ENCODE assay signal across 22 cellular contexts in genomic region chr10:69884686-69885085, GRCh38.
DNase-seq lines count a peak whose midpoint lies in the region; TF ChIP-seq lines count a peak whose summit lies in the region.
"Had no signal": no experiment of that assay in that cellular context is flagged by ENCODE, and none has a peak within 500 bp of the region (broad histone marks: within the 10 kb centered on the region; RNA-seq: fewer than 3 reads in every experiment).

No MANE protein-coding gene starts in this region.

- no peaks in the 10 kb centered on the region for H3K36me3 Mint-ChIP-seq in Caco-2 (ENCODE audit: insufficient read depth, unreplicated experiment)

- CTCF ChIA-PET in Caco-2 (lab: Charles Lee), result interaction anchor here (0.9 to 4.4 kb wide), 5 partner anchors 15 to 74 kb away, joined by 5 to 192 read pairs (median 15); no protein-coding TSS in a partner anchor

- POLR2A ChIA-PET in Caco-2 (lab: Charles Lee), result no interaction called here

- no peaks in the 10 kb centered on the region for H3K27me3 ChIP-seq in Caco-2 (replicated peaks; ENCODE audit: control insufficient read depth, insufficient read depth, low read length)
- H3K27me3 ChIP-seq: Peyer's patch had no signal

- H3K9me3 ChIP-seq in Caco-2, result no peaks in the 10 kb centered on the region
- H3K9me3 ChIP-seq: Peyer's patch had no signal

- H3K4me3 ChIP-seq in Caco-2 (ENCODE audit: low read depth, low read length), result no peak overlapping the region
- H3K4me3 ChIP-seq: GM23338, K562, Peyer's patch had no signal

- peaks cover 13% of the 10 kb centered on the region for H3K27me3 Mint-ChIP-seq in Caco-2 (ENCODE audit: insufficient read depth, unreplicated experiment)

- intact Hi-C loops in Caco-2 (cut with micrococcal nuclease; ENCODE audit: unreplicated experiment), result no loop called here

- H3K4me1 ChIP-seq in Caco-2, result no peaks in the 10 kb centered on the region

- no TSS peak for BruUV-seq in Caco-2 (replicated peaks; lab: Mats Ljungman, UMichigan)

- no peak for TF ChIP-seq CTCF in Caco-2 (IDR thresholded peaks at IDR 0.05; ENCODE audit: insufficient read depth in 1 of 2, low read depth in 1 of 2, low read length in 1 of 2, severe bottlenecking in 1 of 2, unreplicated experiment in 1 of 2)

- no peaks in the 10 kb centered on the region for H3K9me3 Mint-ChIP-seq in Caco-2 (ENCODE audit: unreplicated experiment)
- H3K9me3 Mint-ChIP-seq: GM23338, H9 had no signal

- peak; percentile 72 for DNase-seq in Ammon's horn (ENCODE audit: low spot score)
- peak; percentile 64 for DNase-seq in globus pallidus (ENCODE audit: low spot score)
- peak; percentile 87 for DNase-seq in pons (ENCODE audit: low spot score)
- no peak for DNase-seq in DMS79 treated with DMSO at 0.1 percent for 48 hours (lab: John Stamatoyannopoulos, UW)
- no peak for DNase-seq in GM03348 (ENCODE audit: low spot score)
- no peak for DNase-seq in Caco-2
- no peak for DNase-seq in SW 1271 (lab: John Stamatoyannopoulos, UW)
- DNase-seq: DMS153, H9, NCI-H1092 treated with DMSO at 0.1 percent for 48 hours, NCI-H1436, NCI-H187, NCI-H2081 treated with DMSO at 0.1 percent for 48 hours, NCI-H2171, NCI-H226, NCI-H510A, NCI-H69, Peyer's patch, SHP77 treated with DMSO at 0.1 percent for 48 hours had no signal

- H3K4me1 Mint-ChIP-seq in Caco-2 (ENCODE audit: low read depth, unreplicated experiment), result peaks cover 20% of the 10 kb centered on the region

- peak overlapping the region; percentile 58 for H3K27ac ChIP-seq in cingulate gyrus (ENCODE audit: low read depth, low read length)

- H3K36me3 ChIP-seq in Caco-2 (ENCODE audit: control insufficient read depth, insufficient read depth, low read length), result no peaks in the 10 kb centered on the region
- H3K36me3 ChIP-seq: Peyer's patch had no signal

- H3K27ac Mint-ChIP-seq in Caco-2 (ENCODE audit: unreplicated experiment), result no peak overlapping the region
- H3K27ac Mint-ChIP-seq: GM23338, H9 had no signal

- H3K4me3 Mint-ChIP-seq in Caco-2 (ENCODE audit: unreplicated experiment), result no peak overlapping the region
- H3K4me3 Mint-ChIP-seq: GM23338, H9 had no signal

Comparison
In these comparisons a context has a peak if more than half of its experiments do, and no peak if none do; other contexts are left out.
1. DNase-seq: peak in Ammon's horn (single experiment), globus pallidus (single experiment) and pons (single experiment); none in DMS79 treated with DMSO at 0.1 percent for 48 hours (single experiment), GM03348 (single experiment), Caco-2 (0 of 2) and SW 1271 (0 of 2).